17 cellular contexts compared by ENCODE assay signal in the genomic region with DNA sequence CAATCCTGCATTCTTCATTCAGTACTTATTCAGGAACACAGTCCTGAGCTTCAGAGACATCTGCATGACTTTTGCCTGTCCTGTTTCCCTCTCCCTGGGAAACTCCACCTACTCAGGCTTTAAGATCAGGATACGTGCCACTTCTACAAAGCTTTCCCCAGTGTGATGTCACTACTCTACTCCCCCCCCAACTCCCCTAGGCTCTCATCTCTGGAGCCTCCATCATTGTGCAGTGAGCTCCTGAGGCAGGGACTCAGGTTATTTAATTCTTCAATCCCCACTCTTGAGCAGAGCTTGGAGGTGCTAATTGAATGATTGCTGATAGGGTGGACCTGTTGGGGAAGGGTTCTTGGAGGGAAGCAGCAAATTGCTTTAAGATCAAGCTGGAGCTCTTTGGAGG. TPM values are rescaled to one million over a fixed set of nuclear protein-coding genes. Genes with fewer than 3 reads are reported as not detected.
DNase-seq lines count a peak whose midpoint lies in the region; ATAC-seq and TF ChIP-seq lines count a peak whose summit lies in the region.
"Had no signal": no experiment of that assay in that cellular context is flagged by ENCODE, and none has a peak within 500 bp of the region (broad histone marks: within the 10 kb centered on the region; RNA-seq: fewer than 3 reads in every experiment).

No MANE protein-coding gene starts in this region.

- no peaks in the 10 kb centered on the region for H3K79me1 ChIP-seq in H9 (ENCODE audit: insufficient read depth, low read depth, low read length, poor library complexity, severe bottlenecking)

- H2BK15ac ChIP-seq in H9 (ENCODE audit: low read depth, low read length), result no peak overlapping the region

- no peaks in the 10 kb centered on the region for H3K9me3 Mint-ChIP-seq in T-helper 2 cell treated with Interferon-gamma antibody and Interleukin-4, amounts not matched to agents 5 μg/mL and 100 μg/mL, for 36 hours
- H3K9me3 Mint-ChIP-seq in H9 (no peaks in the 10 kb centered on the region), endothelial cell (ENCODE audit: unreplicated experiment) (no peaks in the 10 kb centered on the region)
- H3K9me3 Mint-ChIP-seq: central memory CD8-positive, alpha-beta T cell had no signal

- H3K23me2 ChIP-seq in H9 (ENCODE audit: insufficient read length, low read depth, low read length, poor library complexity, severe bottlenecking), result peaks cover 7% of the 10 kb centered on the region

- no peak overlapping the region for H2BK5ac ChIP-seq in H9 (ENCODE audit: insufficient read length, low read length)

- H3K4me3 Mint-ChIP-seq in T-helper 2 cell treated with Interferon-gamma antibody and Interleukin-4, amounts not matched to agents 5 μg/mL and 100 μg/mL, for 36 hours, result peak overlapping the region; percentile 1
- H3K4me3 Mint-ChIP-seq in H9 (peak overlapping the region in 1 of 2 experiments; percentile 71; a peak in 4 of 5 replicates), endothelial cell (ENCODE audit: unreplicated experiment) (peak overlapping the region; percentile 14)
- H3K4me3 Mint-ChIP-seq: central memory CD8-positive, alpha-beta T cell had no signal

- H3K27me3 ChIP-seq in H9 (ENCODE audit: insufficient read depth, low read length) (peaks cover 76% of the 10 kb centered on the region), psoas muscle (ENCODE audit: insufficient read depth in 3 of 3, low read length in 2 of 3) (no peaks in the 10 kb centered on the region), prostate gland (replicated peaks; ENCODE audit: insufficient read depth) (no peaks in the 10 kb centered on the region), gastroesophageal sphincter (peaks cover 64% of the 10 kb centered on the region)

- ATAC-seq in psoas muscle (no peak), HG02642 (IDR thresholded peaks at IDR 0.05; ENCODE audit: poor library complexity, unreplicated experiment) (no peak), gastroesophageal sphincter (no peak)
- ATAC-seq: HCT116 had no signal

- H2AFZ ChIP-seq in H9 (ENCODE audit: low read length), result no peak overlapping the region

- no peak overlapping the region for H3K14ac ChIP-seq in H9 (ENCODE audit: insufficient read depth, low read length)

- no peak overlapping the region for H3K23ac ChIP-seq in H9 (ENCODE audit: insufficient read length, low read depth, low read length)

- no peaks in the 10 kb centered on the region for H3K4me1 ChIP-seq in H9 (ENCODE audit: insufficient read depth, low read length)
- peaks cover 61% of the 10 kb centered on the region for H3K4me1 ChIP-seq in psoas muscle
- peaks cover 4% of the 10 kb centered on the region for H3K4me1 ChIP-seq in prostate gland (replicated peaks)
- peaks cover 0 to 23% (median 13%) of the 10 kb centered on the region in 3 donors for H3K4me1 ChIP-seq in gastroesophageal sphincter

- intact Hi-C loops in psoas muscle (cut with DNase I), result no loop called here
- intact Hi-C loops in prostate gland (cut with DNase I), result no loop called here

- H3K4me3 ChIP-seq in psoas muscle, result peak overlapping the region; percentile 73
- no peak overlapping the region for H3K4me3 ChIP-seq in prostate gland
- no peak overlapping the region for H3K4me3 ChIP-seq in gastroesophageal sphincter

- no peak overlapping the region for H3K9ac ChIP-seq in H9 (ENCODE audit: extremely low read depth, insufficient read length, low read length)

- H3K36me3 Mint-ChIP-seq in T-helper 2 cell treated with Interferon-gamma antibody and Interleukin-4, amounts not matched to agents 5 μg/mL and 100 μg/mL, for 36 hours (ENCODE audit: low read depth), result no peaks in the 10 kb centered on the region
- H3K36me3 Mint-ChIP-seq in H9 (ENCODE audit: insufficient read depth in 1 of 3, low read depth in 3 of 3), result no peaks in the 10 kb centered on the region; a peak in 1 of 7 replicates
- H3K36me3 Mint-ChIP-seq in endothelial cell (ENCODE audit: low read depth, unreplicated experiment), result peaks cover 4% of the 10 kb centered on the region
- H3K36me3 Mint-ChIP-seq: CD4-positive, CD25-positive, alpha-beta regulatory T cell had no signal

- TF ChIP-seq EP300 in gastroesophageal sphincter (IDR thresholded peaks at IDR 0.05), result no peak

- H4K8ac ChIP-seq in H9 (replicated peaks; ENCODE audit: insufficient read length, low read depth, low read length), result no peak overlapping the region

- H4K5ac ChIP-seq in H9 (ENCODE audit: insufficient read length, low read depth, low read length), result no peak overlapping the region

- peaks cover 18% of the 10 kb centered on the region for H3K4me1 Mint-ChIP-seq in T-helper 2 cell treated with Interferon-gamma antibody and Interleukin-4, amounts not matched to agents 5 μg/mL and 100 μg/mL, for 36 hours (ENCODE audit: low read depth)
- H3K4me1 Mint-ChIP-seq in H9 (peaks cover 0 to 9% of the 10 kb centered on the region in 2 experiments; a peak in 2 of 4 replicates), endothelial cell (ENCODE audit: unreplicated experiment) (no peaks in the 10 kb centered on the region)
- H3K4me1 Mint-ChIP-seq: central memory CD8-positive, alpha-beta T cell had no signal

- DNase-seq in T-helper 2 cell treated with Interferon-gamma antibody and Interleukin-4, amounts not matched to agents 5 μg/mL and 100 μg/mL, for 36 hours (ENCODE audit: low spot score), result no peak
- DNase-seq in T-helper 2 cell, result no peak
- no peak for DNase-seq in H9
- no peak for DNase-seq in endothelial cell (ENCODE audit: low spot score)
- DNase-seq in psoas muscle, result no peak
- no peak for DNase-seq in prostate gland (ENCODE audit: low spot score)
- DNase-seq: CD4-positive, CD25-positive, alpha-beta regulatory T cell; NCI-H2171; NCI-H774; transverse colon had no signal

- no peak for TF ChIP-seq POLR2A in prostate gland (IDR thresholded peaks at IDR 0.05)
- no peak for TF ChIP-seq POLR2A in gastroesophageal sphincter (IDR thresholded peaks at IDR 0.05)

- no CpG with 5 or more reads among the region's 1 CpG for WGBS in H9 (ENCODE audit: extremely low coverage, insufficient read length, low lambda C conversion rate)
- WGBS in psoas muscle, 3 donors, result 8 to 25% (median 15%) methylated on average over 1 of the region's 1 CpG
- WGBS in prostate gland, result 72% methylated on average over 1 of the region's 1 CpG
- 33 to 43% methylated on average over 1 of the region's 1 CpG for WGBS in gastroesophageal sphincter (ENCODE audit: low coverage in 1 of 2), 2 donors

- peak overlapping the region; percentile 62 for H3K4me2 ChIP-seq in H9 (ENCODE audit: insufficient read depth, insufficient read length, low read length)

- peaks cover 0 to 6% of the 10 kb centered on the region in 2 donors for H3K36me3 ChIP-seq in psoas muscle (ENCODE audit: insufficient read depth in 1 of 2, low read depth in 1 of 2)
- no peaks in the 10 kb centered on the region for H3K36me3 ChIP-seq in prostate gland
- H3K36me3 ChIP-seq in gastroesophageal sphincter, result no peaks in the 10 kb centered on the region
- H3K36me3 ChIP-seq: transverse colon had no signal

- peaks cover 30% of the 10 kb centered on the region for H3K27me3 Mint-ChIP-seq in T-helper 2 cell treated with Interferon-gamma antibody and Interleukin-4, amounts not matched to agents 5 μg/mL and 100 μg/mL, for 36 hours (ENCODE audit: low read depth)
- peaks cover 99% of the 10 kb centered on the region for H3K27me3 Mint-ChIP-seq in H9 (ENCODE audit: low read depth)
- H3K27me3 Mint-ChIP-seq in endothelial cell (ENCODE audit: unreplicated experiment), result peaks cover 16% of the 10 kb centered on the region

- H4K91ac ChIP-seq in H9 (ENCODE audit: insufficient read length, low read depth, low read length), result no peak overlapping the region

- peak overlapping the region; percentile 37 for H3K27ac Mint-ChIP-seq in T-helper 2 cell treated with Interferon-gamma antibody and Interleukin-4, amounts not matched to agents 5 μg/mL and 100 μg/mL, for 36 hours
- H3K27ac Mint-ChIP-seq in H9 (no peak overlapping the region), endothelial cell (ENCODE audit: unreplicated experiment) (no peak overlapping the region)
- H3K27ac Mint-ChIP-seq: CD4-positive, CD25-positive, alpha-beta regulatory T cell had no signal

- no peaks in the 10 kb centered on the region for H3K79me2 ChIP-seq in H9 (ENCODE audit: insufficient read depth, low read length)

- H3K9me3 ChIP-seq in H9 (ENCODE audit: control insufficient read depth, low read depth, low read length), result no peaks in the 10 kb centered on the region
- no peaks in the 10 kb centered on the region for H3K9me3 ChIP-seq in psoas muscle
- no peaks in the 10 kb centered on the region for H3K9me3 ChIP-seq in prostate gland
- no peaks in the 10 kb centered on the region for H3K9me3 ChIP-seq in gastroesophageal sphincter
- H3K9me3 ChIP-seq: transverse colon had no signal

- H2BK20ac ChIP-seq in H9 (ENCODE audit: low read depth, low read length, poor library complexity, severe bottlenecking), result no peak overlapping the region

- H3K18ac ChIP-seq in H9 (ENCODE audit: insufficient read length, low read depth, low read length), result no peak overlapping the region

- H3K27ac ChIP-seq in H9 (ENCODE audit: insufficient read length, low read depth, low read length) (no peak overlapping the region), psoas muscle (peak overlapping the region; percentile 89), prostate gland (no peak overlapping the region), gastroesophageal sphincter (no peak overlapping the region)
- H3K27ac ChIP-seq: transverse colon had no signal

- no peak overlapping the region for H2BK120ac ChIP-seq in H9 (ENCODE audit: low read depth, low read length, poor library complexity, severe bottlenecking)

- TF ChIP-seq CTCF in H9 (conservative IDR thresholded peaks at IDR 0.05) (no peak), endothelial cell (IDR thresholded peaks at IDR 0.05; ENCODE audit: unreplicated experiment) (no peak), psoas muscle (IDR thresholded peaks at IDR 0.05) (no peak), prostate gland (IDR thresholded peaks at IDR 0.05) (no peak), gastroesophageal sphincter (IDR thresholded peaks at IDR 0.05) (no peak)

- no peak overlapping the region for H3T11ph ChIP-seq in H9 (ENCODE audit: low read length)

- H3K4ac ChIP-seq in H9 (ENCODE audit: low read depth, low read length), result no peak overlapping the region

- no peak overlapping the region for H3K56ac ChIP-seq in H9 (ENCODE audit: insufficient read length, low read depth, low read length)

- H4K20me1 ChIP-seq in H9 (ENCODE audit: control insufficient read depth, insufficient read depth, insufficient read length), result no peaks in the 10 kb centered on the region

- no peak overlapping the region for H2AK5ac ChIP-seq in H9 (ENCODE audit: insufficient read length, low read length)

- no peak overlapping the region for H2BK12ac ChIP-seq in H9 (ENCODE audit: insufficient read length, low read depth, low read length)

RNA-seq across cellular contexts. Expression of gene NT5C1A, which starts 1.2 kb away (rescaled TPM):
- not detected in 2 replicates for total RNA-seq in H9 (2021)
- not detected for total RNA-seq in endothelial cell (ENCODE audit: unreplicated experiment)
- 100 to 1,000 TPM in 1 of 4 donors, 10 to 100 TPM in 3; 35.0 to 112 (median 63.3) TPM for total RNA-seq in psoas muscle
- polyA plus RNA-seq in psoas muscle, result 1 to 10 TPM; 1.2 to 7.7 (median 2.3) TPM
- total RNA-seq in prostate gland, result under 1 TPM in 1 of 2 donors, not detected in 1; 0.91 TPM
- 1 to 10 TPM in 1 of 4 donors, not detected in 3; 1.1 TPM for total RNA-seq in gastroesophageal sphincter
- total RNA-seq: A172, left lobe of liver, transverse colon had no signal

RNA-seq across cellular contexts. Expression of gene HPCAL4, which starts 20.5 kb away (rescaled TPM):
- total RNA-seq in H9 (2021), result 0.15 TPM in 2 replicates
- total RNA-seq in endothelial cell (ENCODE audit: unreplicated experiment), result not detected
- 1 to 10 TPM; 1.3 to 9.4 (median 3.1) TPM for total RNA-seq in psoas muscle
- polyA plus RNA-seq in psoas muscle, result 1 to 10 TPM in 2 of 3 donors, under 1 TPM in 1; 0.29 to 3.2 (median 1.3) TPM
- total RNA-seq in prostate gland, result 1 to 10 TPM in 1 of 2 donors, not detected in 1; 4.9 TPM
- 1 to 10 TPM in 1 of 4 donors, under 1 TPM in 1, not detected in 2; 0.17 to 1.8 TPM for total RNA-seq in gastroesophageal sphincter
- total RNA-seq: A172 had no signal

RNA-seq across cellular contexts. Expression of gene HEYL, which starts 31.2 kb away (rescaled TPM):
- total RNA-seq in H9 (2021) (1.8 and 1.9 TPM in 2 replicates), endothelial cell (ENCODE audit: unreplicated experiment) (1.3 TPM), psoas muscle (10 to 100 TPM in 1 of 4 donors, 1 to 10 TPM in 3; 4.1 to 10.0 (median 6.5) TPM), prostate gland (10 to 100 TPM in 1 of 2 donors, 1 to 10 TPM in 1; 2.6 to 51.9 TPM), gastroesophageal sphincter (1 to 10 TPM; 3.0 to 8.4 (median 6.0) TPM)
- polyA plus RNA-seq in psoas muscle, result 1 to 10 TPM; 2.1 to 5.8 (median 3.2) TPM
- total RNA-seq: A172, SK-MEL-5 had no signal
- polyA plus RNA-seq: CD4-positive, CD25-positive, alpha-beta regulatory T cell had no signal

Comparison
In these comparisons a context has a peak if more than half of its experiments do, and no peak if none do; other contexts are left out.
1. RNA of gene NT5C1A, which starts 1.2 kb away (total RNA-seq): 35.0 to 112 TPM in psoas muscle; 0.91 TPM in prostate gland, not detected in H9, not detected in endothelial cell (single experiment) and 1.1 TPM in gastroesophageal sphincter; every median in the first group is over 10 times any median in the second.